In genomic region chr16:4261557-4262172, GRCh38 we compare ENCODE assay signal across 8 cellular contexts. TPM values are rescaled to one million over a fixed set of nuclear protein-coding genes. Genes with fewer than 3 reads are reported as not detected.
A peak's percentile ranks its signal among the peaks of the same experiment; 100 is the strongest.
DNase-seq lines count a peak whose midpoint lies in the region; ATAC-seq and TF ChIP-seq lines count a peak whose summit lies in the region.

No MANE protein-coding gene starts in this region.

- no peak overlapping the region for H2AFZ ChIP-seq in osteoblast (ENCODE audit: low read length)

- intact Hi-C loops in Right ventricle myocardium inferior (cut with DNase I) = no loop called here
- intact Hi-C loops in dorsolateral prefrontal cortex (cut with DNase I) = no loop called here

- peaks cover 7% of the 10 kb centered on the region for H3K79me2 ChIP-seq in osteoblast (ENCODE audit: insufficient read depth, low read length)

- H3K27me3 ChIP-seq in cardiac muscle cell = no peaks in the 10 kb centered on the region
- H3K27me3 ChIP-seq in dorsolateral prefrontal cortex = no peaks in the 10 kb centered on the region
- no peaks in the 10 kb centered on the region for H3K27me3 ChIP-seq in osteoblast (ENCODE audit: insufficient read depth, low read length)

- H3K9me3 ChIP-seq in cardiac muscle cell (ENCODE audit: low read depth) = no peaks in the 10 kb centered on the region
- no peaks in the 10 kb centered on the region for H3K9me3 ChIP-seq in osteoblast (ENCODE audit: low read depth, low read length)

- peaks cover 4% of the 10 kb centered on the region for H4K20me1 ChIP-seq in osteoblast (ENCODE audit: insufficient read depth, low read length)

- H3K4me3 ChIP-seq in cardiac muscle cell = no peak overlapping the region
- no peak overlapping the region for H3K4me3 ChIP-seq in dorsolateral prefrontal cortex
- H3K4me3 ChIP-seq in osteoblast (ENCODE audit: insufficient read depth, low read length) = no peak overlapping the region

- no peak overlapping the region for H3K4me2 ChIP-seq in osteoblast (ENCODE audit: insufficient read depth, low read length)

- no peak for ATAC-seq in Right ventricle myocardium inferior

- H3K4me1 ChIP-seq in cardiac muscle cell (ENCODE audit: low read depth) (peaks cover 15% of the 10 kb centered on the region), osteoblast (ENCODE audit: insufficient read depth, low read length) (peaks cover 8% of the 10 kb centered on the region)

- H3K36me3 ChIP-seq in cardiac muscle cell (peaks cover 4% of the 10 kb centered on the region), osteoblast (ENCODE audit: insufficient read depth, low read length) (peaks cover 2% of the 10 kb centered on the region)

- H3K27ac ChIP-seq in cardiac muscle cell (no peak overlapping the region), VCaP (no peak overlapping the region), dorsolateral prefrontal cortex (peak overlapping the region in 1 of 59 donors; percentile 26), osteoblast (ENCODE audit: low read depth, low read length) (no peak overlapping the region)

- peak; percentile 42 to 66 for DNase-seq in cardiac muscle cell (ENCODE audit: low read depth in 1 of 2, low spot score in 1 of 2)
- DNase-seq in Right ventricle myocardium inferior (ENCODE audit: missing footprints) = no peak
- peak in 1 of 10 donors; percentile 6 for DNase-seq in dorsolateral prefrontal cortex
- peak; percentile 83 for DNase-seq in osteoblast (ENCODE audit: insufficient read length, low spot score, missing footprints)
- no peak for DNase-seq in DMS114 treated with DMSO at 0.1 percent for 48 hours (lab: John Stamatoyannopoulos, UW; ENCODE audit: unreplicated experiment)
- DNase-seq in KG1 (lab: John Stamatoyannopoulos, UW) = no peak
- DNase-seq in medulla oblongata (ENCODE audit: extremely low spot score) = no peak

- TF ChIP-seq CTCF in cardiac muscle cell (IDR thresholded peaks at IDR 0.05; ENCODE audit: low read depth, low read length) = peak; percentile 59
- peak; percentile 40 for TF ChIP-seq CTCF in VCaP (conservative IDR thresholded peaks at IDR 0.05)
- peak in 50 of 56 donors; percentile 21 to 66 (median 52) for TF ChIP-seq CTCF in dorsolateral prefrontal cortex (IDR thresholded peaks at IDR 0.05 in 54 of 56, conservative IDR thresholded peaks at IDR 0.05 in 2 of 56; ENCODE audit: low read depth in 1 of 56, partially characterized antibody in 56 of 56)
- peak; percentile 56 for TF ChIP-seq CTCF in osteoblast (IDR thresholded peaks at IDR 0.05; ENCODE audit: extremely low read depth, low read depth, low read length)

RNA-seq across cellular contexts. Expression of gene TFAP4, which starts 11.2 kb away (rescaled TPM):
- total RNA-seq in cardiac muscle cell (11.7 and 20.5 TPM in 2 replicates), Right ventricle myocardium inferior (4.4 TPM), dorsolateral prefrontal cortex (10 to 100 TPM in 119 of 120 experiments, 1 to 10 TPM in 1; 9.7 to 30.2 (median 16.2) TPM), osteoblast (6.5 and 9.1 TPM in 2 replicates)
- polyA plus RNA-seq in cardiac muscle cell = 3.4 and 6.7 TPM in 2 replicates

RNA-seq across cellular contexts. Expression of gene SRL, which starts 19.8 kb away (rescaled TPM):
- total RNA-seq in cardiac muscle cell (46.1 and 51.1 TPM in 2 replicates), Right ventricle myocardium inferior (419 TPM), dorsolateral prefrontal cortex (1 to 10 TPM in 71 of 120 experiments, under 1 TPM in 49; 0.42 to 4.2 (median 1.2) TPM), osteoblast (not detected in 2 replicates)
- 45.9 and 56.4 TPM in 2 replicates for polyA plus RNA-seq in cardiac muscle cell

RNA-seq across cellular contexts. Expression of gene GLIS2, which starts 54.2 kb away (rescaled TPM):
- 10.4 and 14.5 TPM in 2 replicates for total RNA-seq in cardiac muscle cell
- 10.3 and 15.4 TPM in 2 replicates for polyA plus RNA-seq in cardiac muscle cell
- total RNA-seq in Right ventricle myocardium inferior = 16.0 TPM
- 10 to 100 TPM in 35 of 120 experiments, 1 to 10 TPM in 85; 5.4 to 21.8 (median 8.4) TPM for total RNA-seq in dorsolateral prefrontal cortex
- 5.0 and 5.4 TPM in 2 replicates for total RNA-seq in osteoblast

Comparison
In these comparisons a context has a peak if more than half of its experiments do, and no peak if none do; other contexts are left out.
1. DNase-seq: peak in cardiac muscle cell (2 of 2) and osteoblast (single experiment); none in Right ventricle myocardium inferior (single experiment), DMS114 treated with DMSO at 0.1 percent for 48 hours (single experiment), KG1 (single experiment) and medulla oblongata (single experiment).
2. Peak in every context shown above with its lines, with median percentiles within 50 percentile points of each other: CTCF ChIP-seq.